ENCODE assay signal across 11 cellular contexts in the genomic region with DNA sequence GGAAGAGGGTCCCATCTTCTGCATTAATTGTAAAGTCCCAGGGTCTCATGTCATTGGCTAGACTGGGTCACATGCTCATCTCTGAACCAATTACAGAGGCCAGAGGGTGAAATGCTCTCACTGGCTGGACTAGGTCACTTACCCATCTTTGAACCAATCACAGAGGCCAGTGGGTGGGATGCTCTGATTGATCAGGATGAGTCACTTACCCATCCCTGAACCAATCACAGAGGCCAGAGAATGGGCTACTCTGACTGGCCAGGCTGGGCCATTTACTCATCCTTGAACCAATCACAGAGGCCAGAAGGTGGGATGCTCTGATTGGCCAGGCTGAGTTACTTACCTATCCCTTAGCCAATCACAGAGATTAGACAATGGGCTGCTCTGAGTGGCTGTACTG. TPM values are rescaled to one million over a fixed set of nuclear protein-coding genes. Genes with fewer than 3 reads are reported as not detected.
DNase-seq lines count a peak whose midpoint lies in the region; ATAC-seq and TF ChIP-seq lines count a peak whose summit lies in the region.
"Had no signal": no experiment of that assay in that cellular context is flagged by ENCODE, and none has a peak within 500 bp of the region (broad histone marks: within the 10 kb centered on the region; RNA-seq: fewer than 3 reads in every experiment).

No MANE protein-coding gene starts in this region.

- H3K4me3 Mint-ChIP-seq in MCF 10A (ENCODE audit: unreplicated experiment), result no peak overlapping the region
- H3K4me3 Mint-ChIP-seq: CD8-positive, alpha-beta T cell; nephron had no signal

- ATAC-seq in left lung (no peak), HG03039 (IDR thresholded peaks at IDR 0.05; ENCODE audit: unreplicated experiment) (no peak)
- ATAC-seq: CD8-positive, alpha-beta T cell had no signal

- no peak overlapping the region for H3K27ac Mint-ChIP-seq in MCF 10A (ENCODE audit: low read depth, unreplicated experiment)
- H3K27ac Mint-ChIP-seq: CD8-positive, alpha-beta T cell had no signal

- no peaks in the 10 kb centered on the region for H3K27me3 Mint-ChIP-seq in MCF 10A (ENCODE audit: insufficient read depth, unreplicated experiment)

- TF ChIP-seq POLR2A in breast epithelium (IDR thresholded peaks at IDR 0.05), result no peak
- TF ChIP-seq POLR2A in testis (IDR thresholded peaks at IDR 0.05), result no peak

- no TSS peak for BruUV-seq in MCF 10A (replicated peaks; lab: Mats Ljungman, UMichigan)

- intact Hi-C loops in MCF 10A (cut with micrococcal nuclease) (no loop called here), breast epithelium (cut with DNase I; ENCODE audit: low total_unique reads) (loop anchor here (10.0 kb wide), 1 partner anchor 229 kb away; a partner anchor contains a TSS), testis (cut with DNase I; ENCODE audit: low total_unique reads) (no loop called here), left lung (cut with DNase I) (no loop called here)

- H3K27ac ChIP-seq in breast epithelium (no peak overlapping the region), SJCRH30 (no peak overlapping the region), epithelial cell of prostate (no peak overlapping the region), testis (no peak overlapping the region), left lung (no peak overlapping the region)

- H3K36me3 Mint-ChIP-seq in MCF 10A (ENCODE audit: insufficient read depth, unreplicated experiment), result peaks cover 47% of the 10 kb centered on the region
- H3K36me3 Mint-ChIP-seq: CD8-positive, alpha-beta T cell had no signal

- H3K4me1 Mint-ChIP-seq in MCF 10A (ENCODE audit: insufficient read depth, unreplicated experiment), result peaks cover 11% of the 10 kb centered on the region

- H3K9me3 ChIP-seq in breast epithelium, result peaks cover 10 to 11% of the 10 kb centered on the region in 2 donors
- no peaks in the 10 kb centered on the region for H3K9me3 ChIP-seq in SJCRH30 (replicated peaks)
- no peaks in the 10 kb centered on the region for H3K9me3 ChIP-seq in testis
- peaks cover 0 to 14% of the 10 kb centered on the region in 2 donors for H3K9me3 ChIP-seq in left lung

- H3K4me3 ChIP-seq in breast epithelium (no peak overlapping the region), SJCRH30 (no peak overlapping the region), testis (no peak overlapping the region), left lung (no peak overlapping the region)

- POLR2A ChIA-PET in MCF 10A (lab: Yijun Ruan, JAX), result interaction anchor here (0.6 kb wide), 1 partner anchor 18 kb away, joined by 3 read pairs; no protein-coding TSS in a partner anchor

- CTCF ChIA-PET in MCF 10A (lab: Yijun Ruan, JAX), result interaction anchor here (0.7 kb wide), 1 partner anchor 20 kb away, joined by 5 read pairs; no protein-coding TSS in a partner anchor

- no peak for TF ChIP-seq CTCF in MCF 10A (IDR thresholded peaks at IDR 0.05; ENCODE audit: unreplicated experiment)
- no peak for TF ChIP-seq CTCF in breast epithelium (IDR thresholded peaks at IDR 0.05)
- peak in 1 of 3 experiments; percentile 7 for TF ChIP-seq CTCF in testis (IDR thresholded peaks at IDR 0.05)
- TF ChIP-seq CTCF in left lung (IDR thresholded peaks at IDR 0.05), result no peak

- H3K4me1 ChIP-seq in breast epithelium (no peaks in the 10 kb centered on the region), SJCRH30 (peaks cover 17% of the 10 kb centered on the region), testis (no peaks in the 10 kb centered on the region), left lung (peaks cover 0 to 6% of the 10 kb centered on the region in 2 donors)

- DNase-seq in MCF 10A (ENCODE audit: unreplicated experiment), result peak; percentile 29
- DNase-seq in breast epithelium (ENCODE audit: low spot score in 2 of 2), result no peak
- peak; percentile 55 to 61 for DNase-seq in SJCRH30
- peak; percentile 81 for DNase-seq in epithelial cell of prostate (ENCODE audit: low read depth, low spot score)
- peak; percentile 89 for DNase-seq in testis
- DNase-seq in left lung, result no peak
- DNase-seq in retina, result no peak

- H3K36me3 ChIP-seq in breast epithelium, result no peaks in the 10 kb centered on the region
- no peaks in the 10 kb centered on the region for H3K36me3 ChIP-seq in SJCRH30
- no peaks in the 10 kb centered on the region for H3K36me3 ChIP-seq in testis (ENCODE audit: low read depth, missing control alignments)
- peaks cover 0 to 8% of the 10 kb centered on the region in 2 donors for H3K36me3 ChIP-seq in left lung

- no peaks in the 10 kb centered on the region for H3K27me3 ChIP-seq in breast epithelium
- no peaks in the 10 kb centered on the region for H3K27me3 ChIP-seq in SJCRH30
- no peaks in the 10 kb centered on the region for H3K27me3 ChIP-seq in testis
- peaks cover 0 to 19% of the 10 kb centered on the region in 2 donors for H3K27me3 ChIP-seq in left lung

- no peaks in the 10 kb centered on the region for H3K9me3 Mint-ChIP-seq in MCF 10A (ENCODE audit: unreplicated experiment)

RNA-seq across cellular contexts. Expression of a gene that starts 5.3 kb away (rescaled TPM):
- total RNA-seq in MCF 10A (2022) (33.7 and 35.0 TPM in 2 replicates), breast epithelium (1 to 10 TPM in 2 of 3 donors, under 1 TPM in 1; 0.16 to 3.6 (median 2.5) TPM), testis (1 to 10 TPM; 1.1 to 3.1 TPM), left lung (10 to 100 TPM; 19.2 to 44.0 TPM)
- total RNA-seq in SJCRH30 (2014; rRNA removed; shearing (Covaris generic)), result 0.18 and 0.41 TPM in 2 replicates
- polyA plus RNA-seq in testis (ENCODE audit: insufficient read depth, low read depth, low replicate concordance), result 1.1 TPM
- total RNA-seq: activated CD8-positive, alpha-beta memory T cell treated with anti-CD3 and anti-CD28 coated beads for 36 hours; CD8-positive, alpha-beta T cell had no signal

RNA-seq across cellular contexts. Expression of a gene that starts 41.0 kb away (rescaled TPM):
- 348 and 431 TPM in 2 replicates for total RNA-seq in MCF 10A (2022)
- total RNA-seq in breast epithelium, result 100 to 1,000 TPM in 2 of 3 donors, 10 to 100 TPM in 1; 92.0 to 147 (median 131) TPM
- total RNA-seq in SJCRH30 (2014; rRNA removed; shearing (Covaris generic)), result 232 TPM in 2 replicates
- 100 to 1,000 TPM; 168 to 196 TPM for total RNA-seq in testis
- polyA plus RNA-seq in testis (ENCODE audit: insufficient read depth, low read depth, low replicate concordance), result 116 TPM
- 100 to 1,000 TPM; 236 to 354 TPM for total RNA-seq in left lung

RNA-seq across cellular contexts. Expression of a gene that starts 47.5 kb away (rescaled TPM):
- 0.44 TPM in 1 of 2 replicates, not detected in the other for total RNA-seq in MCF 10A (2022)
- total RNA-seq in breast epithelium, result 10 to 100 TPM; 16.1 to 61.0 (median 35.1) TPM
- total RNA-seq in SJCRH30 (2014; rRNA removed; shearing (Covaris generic)), result 4.4 and 4.6 TPM in 2 replicates
- 10 to 100 TPM; 35.5 to 47.8 TPM for total RNA-seq in testis
- 46.4 TPM for polyA plus RNA-seq in testis (ENCODE audit: insufficient read depth, low read depth, low replicate concordance)
- total RNA-seq in left lung, result 10 to 100 TPM; 30.2 to 33.0 TPM
- total RNA-seq: CD8-positive, alpha-beta T cell had no signal

Comparison
In these comparisons a context has a peak if more than half of its experiments do, and no peak if none do; other contexts are left out.
1. DNase-seq: peak in MCF 10A (single experiment), SJCRH30 (2 of 2), epithelial cell of prostate (single experiment) and testis (single experiment); none in breast epithelium (0 of 2), left lung (0 of 2) and retina (single experiment).